Comparison of ENCODE assay signal across 8 cellular contexts in genomic region chr7:78792624-78793023, GRCh38.
"Had no signal": no experiment of that assay in that cellular context is flagged by ENCODE, and none has a peak within 500 bp of the region (broad histone marks: within the 10 kb centered on the region; RNA-seq: fewer than 3 reads in every experiment).

No MANE protein-coding gene starts in this region.

- FAIRE-seq: HepG2, K562 had no signal

- H3K4me3 ChIP-seq: HAP-1, K562 had no signal

- H3K9me3 ChIP-seq: HAP-1 had no signal

- H3K27ac Mint-ChIP-seq: HFFc6 had no signal

- ATAC-seq: HCT116, HepG2, K562 had no signal

- DNase-seq: GOT3, H7, HFFc6 had no signal

- H3K4me1 ChIP-seq: HAP-1 had no signal

- H3K36me3 ChIP-seq: HAP-1 had no signal

- H3K27ac ChIP-seq: HL-60 had no signal

- H3K4me3 Mint-ChIP-seq: HFFc6 had no signal
